Comparison of ENCODE assay signal across 13 cellular contexts in the genomic region with DNA sequence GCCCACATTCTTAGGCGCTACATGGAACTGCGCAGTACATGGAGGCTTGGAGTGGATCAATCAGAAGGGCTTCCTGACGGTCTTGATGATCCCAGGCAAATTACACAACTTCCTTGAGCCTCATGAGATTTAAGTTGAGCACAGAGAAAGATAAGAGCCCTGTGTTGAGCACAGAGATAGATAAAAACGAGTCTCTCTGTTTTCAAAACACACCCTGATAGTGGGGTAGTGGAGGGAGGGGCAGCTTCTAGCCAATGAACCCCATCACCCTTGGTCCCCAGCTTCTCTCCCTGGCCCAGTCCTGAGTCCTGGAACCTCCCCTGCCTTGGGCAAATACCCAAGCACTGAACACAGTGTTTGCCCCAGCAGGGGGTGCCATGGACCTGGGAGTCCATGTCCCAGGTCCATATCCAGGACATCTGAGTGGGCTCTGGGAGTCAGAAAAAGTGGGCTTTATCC. TPM values are rescaled to one million over a fixed set of nuclear protein-coding genes. Genes with fewer than 3 reads are reported as not detected.
A peak's percentile ranks its signal among the peaks of the same experiment; 100 is the strongest.
DNase-seq lines count a peak whose midpoint lies in the region; ATAC-seq, FAIRE-seq and TF ChIP-seq lines count a peak whose summit lies in the region.
"Had no signal": no experiment of that assay in that cellular context is flagged by ENCODE, and none has a peak within 500 bp of the region (broad histone marks: within the 10 kb centered on the region; RNA-seq: fewer than 3 reads in every experiment).

No MANE protein-coding gene starts in this region.

- no peak overlapping the region for H3K4me2 ChIP-seq in IMR-90 (ENCODE audit: low read depth, low read length)
- peak overlapping the region; percentile 33 for H3K4me2 ChIP-seq in K562 (ENCODE audit: insufficient read depth, low read length)

- H3K79me1 ChIP-seq in IMR-90 (ENCODE audit: low read depth in 1 of 2, low read length in 2 of 2), result no peaks in the 10 kb centered on the region

- H3K4me1 ChIP-seq in IMR-90 (ENCODE audit: control insufficient read depth, insufficient read depth, low read length) (no peaks in the 10 kb centered on the region), K562 (replicated peaks in 1 of 2; ENCODE audit: control insufficient read depth in 2 of 2, insufficient read depth in 2 of 2, low read length in 2 of 2) (peaks cover 7 to 9% of the 10 kb centered on the region in 2 experiments; a peak in 4 of 5 replicates), pancreas (no peaks in the 10 kb centered on the region)
- H3K4me1 ChIP-seq: gastrocnemius medialis, HAP-1, upper lobe of left lung had no signal

- no peak overlapping the region for H3K9ac ChIP-seq in IMR-90 (ENCODE audit: low read depth, low read length)
- no peak overlapping the region for H3K9ac ChIP-seq in K562 (ENCODE audit: insufficient read depth in 1 of 2, low read depth in 2 of 2, low read length in 2 of 2)

- H2BK20ac ChIP-seq in IMR-90 (ENCODE audit: low read depth, low read length), result no peak overlapping the region

- DNase-seq in NCI-H82 (lab: John Stamatoyannopoulos, UW) (peak; percentile 73), NCI-H82 treated with DMSO at 0.1 percent for 48 hours (lab: John Stamatoyannopoulos, UW; ENCODE audit: unreplicated experiment) (no peak), IMR-90 (no peak), K562 (ENCODE audit: extremely low read depth in 1 of 4, low spot score in 3 of 4) (peak; percentile 60 to 75 (median 66)), pancreas (no peak), NCI-H2171 treated with DMSO at 0.1 percent for 48 hours (lab: John Stamatoyannopoulos, UW) (no peak), kidney glomerular epithelial cell (lab: John Stamatoyannopoulos, UW) (no peak)
- DNase-seq: AML-193, amygdala, gastrocnemius medialis, upper lobe of left lung had no signal

- no peaks in the 10 kb centered on the region for H3K9me3 ChIP-seq in IMR-90 (ENCODE audit: control insufficient read depth, insufficient read depth, low read length)
- no peaks in the 10 kb centered on the region for H3K9me3 ChIP-seq in K562 (replicated peaks; ENCODE audit: control insufficient read depth, insufficient read depth, low read depth, low read length)
- no peaks in the 10 kb centered on the region for H3K9me3 ChIP-seq in pancreas
- H3K9me3 ChIP-seq: gastrocnemius medialis, HAP-1, upper lobe of left lung had no signal

- BruUV-seq in IMR-90 (replicated peaks; lab: Mats Ljungman, UMichigan), result no TSS peak
- BruUV-seq in K562 (replicated peaks; lab: Mats Ljungman, UMichigan), result no TSS peak

- no peak overlapping the region for H2AFZ ChIP-seq in IMR-90 (replicated peaks; ENCODE audit: low read length, poor library complexity)
- H2AFZ ChIP-seq in K562 (ENCODE audit: low read depth, low read length), result no peak overlapping the region

- H3K79me2 ChIP-seq in K562 (ENCODE audit: control insufficient read depth, insufficient read depth, low read length), result no peaks in the 10 kb centered on the region

- no peak overlapping the region for H2AK9ac ChIP-seq in IMR-90 (replicated peaks; ENCODE audit: low read depth, low read length, poor library complexity)

- H3K23ac ChIP-seq in IMR-90 (ENCODE audit: low read depth, low read length), result no peak overlapping the region

- H3K27me3 ChIP-seq in IMR-90 (ENCODE audit: control insufficient read depth, insufficient read depth, low read length) (peaks cover 39% of the 10 kb centered on the region), K562 (ENCODE audit: control insufficient read depth in 2 of 2, insufficient read depth in 2 of 2, low read length in 2 of 2) (peaks cover 13 to 24% of the 10 kb centered on the region in 2 experiments; a peak in 4 of 5 replicates), pancreas (peaks cover 0 to 10% (median 3%) of the 10 kb centered on the region in 4 donors)

- H3K27ac ChIP-seq in IMR-90 (ENCODE audit: insufficient read depth, low read length) (no peak overlapping the region), K562 (ENCODE audit: extremely low read depth, low read depth, low read length) (no peak overlapping the region), pancreas (no peak overlapping the region)
- H3K27ac ChIP-seq: gastrocnemius medialis, upper lobe of left lung had no signal

- FAIRE-seq in K562 (lab: Jason Lieb, UNC) (peak; percentile 82), pancreas (lab: Jason Lieb, UNC) (no peak)

- no peak overlapping the region for H2BK5ac ChIP-seq in IMR-90 (ENCODE audit: low read depth, low read length, poor library complexity, severe bottlenecking)

- H2BK15ac ChIP-seq in IMR-90 (ENCODE audit: low read depth, low read length), result no peak overlapping the region

- no peak overlapping the region for H3K4ac ChIP-seq in IMR-90 (ENCODE audit: low read depth, low read length)

- TF ChIP-seq POLR2A in IMR-90 (IDR thresholded peaks at IDR 0.05; ENCODE audit: low read depth, low read length), result no peak
- TF ChIP-seq POLR2A in K562 (conservative IDR thresholded peaks at IDR 0.05), result no peak

- no peak overlapping the region for H2BK120ac ChIP-seq in IMR-90 (ENCODE audit: low read depth, low read length)

- no CpG with 5 or more reads among the region's 4 CpGs for WGBS in IMR-90 (ENCODE audit: extremely low coverage in 2 of 2, insufficient read length in 1 of 2), 2 experiments
- WGBS in K562 (ENCODE audit: insufficient coverage, low coverage, missing lambda C conversion rate), result 1% methylated on average over 4 of the region's 4 CpGs
- WGBS in pancreas, 2 donors, result 56 to 62% methylated on average over 4 of the region's 4 CpGs

- no peak; the same call in 1 of the 2 replicates for TF ChIP-seq EP300 in K562 (IDR thresholded peaks at IDR 0.05; ENCODE audit: low read length)

- POLR2A ChIA-PET in IMR-90 (lab: Charles Lee; ENCODE audit: unreplicated experiment), result no interaction called here
- POLR2A ChIA-PET in K562 (lab: Yijun Ruan, JAX), result interaction anchor here (0.5 to 1.7 kb wide), 5 partner anchors 8 to 257 kb away, joined by 3 to 6 read pairs (median 4); no protein-coding TSS in a partner anchor

- H3K14ac ChIP-seq in IMR-90 (replicated peaks; ENCODE audit: low read depth, low read length), result no peak overlapping the region

- no peak overlapping the region for H4K91ac ChIP-seq in IMR-90 (ENCODE audit: insufficient read depth, low read depth, low read length)

- dilution Hi-C loops in IMR-90 (cut with HindIII; ENCODE audit: low sequenced_read_pairs, unreplicated experiment), result no loop called here

- H3K9me1 ChIP-seq in IMR-90 (ENCODE audit: insufficient read depth, low read length) (no peaks in the 10 kb centered on the region), K562 (ENCODE audit: control insufficient read depth, insufficient read depth, low read length) (no peaks in the 10 kb centered on the region)

- CTCF ChIA-PET in IMR-90 (lab: Yijun Ruan, JAX) (no interaction called here), K562 (lab: Yijun Ruan, JAX; ENCODE audit: low intra/inter-chr PET ratio) (no interaction called here)

- H4K20me1 ChIP-seq in IMR-90 (ENCODE audit: insufficient read depth, low read length), result no peaks in the 10 kb centered on the region
- peaks cover 7% of the 10 kb centered on the region; the same call in 1 of the 2 replicates for H4K20me1 ChIP-seq in K562 (replicated peaks; ENCODE audit: control insufficient read depth, insufficient read depth, low read length)

- H3K18ac ChIP-seq in IMR-90 (ENCODE audit: low read depth, low read length), result no peak overlapping the region

- in situ Hi-C loops in IMR-90 (cut with MboI; ENCODE audit: low sequenced_read_pairs) (no loop called here), K562 (cut with MboI) (loop anchor here (25.0 kb wide), 1 partner anchor 550 kb away; no protein-coding TSS in a partner anchor)

- TF ChIP-seq CTCF in IMR-90 (conservative IDR thresholded peaks at IDR 0.05; ENCODE audit: low read depth, low read length) (peak; percentile 31), K562 (IDR thresholded peaks at IDR 0.05 in 2 of 3, conservative IDR thresholded peaks at IDR 0.05 in 1 of 3; ENCODE audit: insufficient read depth in 2 of 3, low read depth in 1 of 3, low read length in 3 of 3) (peak; percentile 69 to 80 (median 70)), pancreas (IDR thresholded peaks at IDR 0.05) (no peak)

- H4K8ac ChIP-seq in IMR-90 (ENCODE audit: low read depth in 2 of 2, low read length in 2 of 2), result no peak overlapping the region

- no peak overlapping the region for H4K5ac ChIP-seq in IMR-90 (ENCODE audit: low read depth, low read length)

- no peaks in the 10 kb centered on the region for H3K36me3 ChIP-seq in IMR-90 (ENCODE audit: control insufficient read depth, insufficient read depth, low read length)
- no peaks in the 10 kb centered on the region for H3K36me3 ChIP-seq in K562 (ENCODE audit: control insufficient read depth, insufficient read depth, low read length)
- no peaks in the 10 kb centered on the region for H3K36me3 ChIP-seq in pancreas
- H3K36me3 ChIP-seq: gastrocnemius medialis, HAP-1, upper lobe of left lung had no signal

- TF ChIP-seq RAD21 in IMR-90 (IDR thresholded peaks at IDR 0.05; ENCODE audit: low read length), result peak; percentile 40
- TF ChIP-seq RAD21 in K562 (CRISPR knock-in tag; conservative IDR thresholded peaks at IDR 0.05 in 1 of 2, IDR thresholded peaks at IDR 0.05 in 1 of 2), result peak; percentile 61 to 86

- no peak for ATAC-seq in IMR-90 (ENCODE audit: low read depth)
- ATAC-seq in K562, result peak; percentile 81
- peak in 3 of 4 donors; percentile 46 to 56 (median 50) for ATAC-seq in pancreas
- ATAC-seq in HG02885 (IDR thresholded peaks at IDR 0.05; ENCODE audit: poor library complexity, unreplicated experiment), result no peak
- ATAC-seq: gastrocnemius medialis had no signal

- H2AK5ac ChIP-seq in IMR-90 (ENCODE audit: low read depth, low read length), result no peak overlapping the region

- no peak overlapping the region for H3K56ac ChIP-seq in IMR-90 (ENCODE audit: extremely low read depth, insufficient read depth, low read length)

- no peak overlapping the region for H3K4me3 ChIP-seq in IMR-90 (ENCODE audit: insufficient read depth, low read depth, low read length)
- no peak overlapping the region for H3K4me3 ChIP-seq in K562
- no peak overlapping the region for H3K4me3 ChIP-seq in pancreas
- H3K4me3 ChIP-seq: gastrocnemius medialis, HAP-1, upper lobe of left lung had no signal

- intact Hi-C loops in IMR-90 (cut with micrococcal nuclease) (loop anchor here (10.0 kb wide), 1 partner anchor 437 kb away; no protein-coding TSS in a partner anchor), K562 (cut with micrococcal nuclease) (loop anchor here (5.0 to 10.0 kb wide), 4 partner anchors 35 to 800 kb away; no protein-coding TSS in a partner anchor), pancreas (cut with DNase I) (loop anchor here in 1 of 3 donors (10.0 kb wide), 1 partner anchor 787 kb away; no protein-coding TSS in a partner anchor)

RNA-seq across cellular contexts. Expression of a gene that starts 9.1 kb away (rescaled TPM):
- total RNA-seq in IMR-90 (2012; rRNA removed) (not detected in 2 replicates), K562 (2014; rRNA removed) (0.08 and 0.09 TPM in 2 replicates), K562 (2014; rRNA removed; fragmentation: Illumina TruSeq; extraction: Trizol) (not detected in 2 replicates), K562 (2015; rRNA removed; fragmentation: Illumina TruSeq; extraction: Trizol) (not detected in 2 replicates), K562 (2021) (not detected in 2 replicates), pancreas (under 1 TPM in 3 of 6 donors, not detected in 3; 0.08 to 0.57 (median 0.09) TPM)
- polyA plus RNA-seq in IMR-90 (2012; rRNA removed) (not detected in 2 replicates), K562 (2011; rRNA removed) (0.05 TPM in 1 of 2 replicates, not detected in the other), K562 (2014; fragmentation: Illumina TruSeq; extraction: Trizol) (not detected in 2 replicates), K562 (2014; fragmentation: Nextera tagmentation; extraction: Ambion mirVana) (not detected), K562 (2014; rRNA removed) (not detected in 2 replicates), pancreas (under 1 TPM in 1 of 2 donors, not detected in 1; 0.07 TPM)
- polyA plus RNA-seq in IMR-90 (2012; cell fraction: cytosol; rRNA removed), result 0.03 TPM in 1 of 2 replicates, not detected in the other
- polyA plus RNA-seq in IMR-90 (2012; cell fraction: nucleus; rRNA removed; ENCODE audit: low replicate concordance), result 0.03 TPM in 1 of 2 replicates, not detected in the other
- not detected in 2 replicates for total RNA-seq in K562 (2011; cell fraction: chromatin; rRNA removed; ENCODE audit: low replicate concordance)
- 0.13 TPM in 1 of 2 replicates, not detected in the other for total RNA-seq in K562 (2011; cell fraction: nucleolus; rRNA removed)
- total RNA-seq in K562 (2011; cell fraction: nucleoplasm; rRNA removed), result not detected in 2 replicates
- not detected in 2 replicates for polyA plus RNA-seq in K562 (2011; cell fraction: cytosol; rRNA removed)
- polyA plus RNA-seq in K562 (2011; cell fraction: nucleus; rRNA removed), result 0.06 and 0.15 TPM in 2 replicates
- not detected in 2 replicates for polyA plus RNA-seq in K562 (2012)
- not detected in 2 replicates for polyA minus RNA-seq in K562 (2011; rRNA and poly(A)+ RNA removed)
- not detected in 2 replicates for polyA minus RNA-seq in K562 (2011; cell fraction: cytosol; rRNA and poly(A)+ RNA removed)
- polyA minus RNA-seq in K562 (2011; cell fraction: nucleus; rRNA and poly(A)+ RNA removed), result 0.13 and 0.33 TPM in 2 replicates

RNA-seq across cellular contexts. Expression of a gene that starts 25.0 kb away (rescaled TPM):
- total RNA-seq in IMR-90 (2012; rRNA removed) (27.8 and 58.3 TPM in 2 replicates), K562 (2014; rRNA removed) (125 and 137 TPM in 2 replicates), K562 (2014; rRNA removed; fragmentation: Illumina TruSeq; extraction: Trizol) (215 and 251 TPM in 2 replicates), K562 (2015; rRNA removed; fragmentation: Illumina TruSeq; extraction: Trizol) (214 and 221 TPM in 2 replicates), K562 (2021) (124 and 129 TPM in 2 replicates), pancreas (10 to 100 TPM in 5 of 6 donors, 1 to 10 TPM in 1; 7.8 to 16.6 (median 15.2) TPM)
- polyA plus RNA-seq in IMR-90 (2012; rRNA removed) (19.3 and 22.0 TPM in 2 replicates), K562 (2011; rRNA removed) (67.6 and 91.1 TPM in 2 replicates), K562 (2014; fragmentation: Illumina TruSeq; extraction: Trizol) (329 and 378 TPM in 2 replicates), K562 (2014; fragmentation: Nextera tagmentation; extraction: Ambion mirVana) (100 to 1,000 TPM; 269 to 303 TPM), K562 (2014; rRNA removed) (167 and 253 TPM in 2 replicates), pancreas (10 to 100 TPM in 1 of 2 donors, 1 to 10 TPM in 1; 8.2 to 15.0 TPM)
- 7.2 and 12.9 TPM in 2 replicates for polyA plus RNA-seq in IMR-90 (2012; cell fraction: cytosol; rRNA removed)
- polyA plus RNA-seq in IMR-90 (2012; cell fraction: nucleus; rRNA removed; ENCODE audit: low replicate concordance), result 2.1 and 14.6 TPM in 2 replicates
- total RNA-seq in K562 (2011; cell fraction: chromatin; rRNA removed; ENCODE audit: low replicate concordance), result 67.0 and 115 TPM in 2 replicates
- total RNA-seq in K562 (2011; cell fraction: nucleolus; rRNA removed), result 37.6 and 49.2 TPM in 2 replicates
- total RNA-seq in K562 (2011; cell fraction: nucleoplasm; rRNA removed), result 97.2 and 146 TPM in 2 replicates
- 22.4 and 42.7 TPM in 2 replicates for polyA plus RNA-seq in K562 (2011; cell fraction: cytosol; rRNA removed)
- 18.0 and 28.1 TPM in 2 replicates for polyA plus RNA-seq in K562 (2011; cell fraction: nucleus; rRNA removed)
- polyA plus RNA-seq in K562 (2012), result 76.5 and 96.7 TPM in 2 replicates
- polyA minus RNA-seq in K562 (2011; rRNA and poly(A)+ RNA removed), result 46.0 and 51.0 TPM in 2 replicates
- polyA minus RNA-seq in K562 (2011; cell fraction: cytosol; rRNA and poly(A)+ RNA removed), result 25.8 and 26.4 TPM in 2 replicates
- 17.6 and 38.0 TPM in 2 replicates for polyA minus RNA-seq in K562 (2011; cell fraction: nucleus; rRNA and poly(A)+ RNA removed)

RNA-seq across cellular contexts. Expression of a gene that starts 32.2 kb away (rescaled TPM):
- 7.2 and 11.5 TPM in 2 replicates for total RNA-seq in IMR-90 (2012; rRNA removed)
- polyA plus RNA-seq in IMR-90 (2012; rRNA removed), result 26.0 and 27.1 TPM in 2 replicates
- 25.2 and 47.0 TPM in 2 replicates for polyA plus RNA-seq in IMR-90 (2012; cell fraction: cytosol; rRNA removed)
- 24.2 and 52.9 TPM in 2 replicates for polyA plus RNA-seq in IMR-90 (2012; cell fraction: nucleus; rRNA removed; ENCODE audit: low replicate concordance)
- 89.8 and 202 TPM in 2 replicates for total RNA-seq in K562 (2011; cell fraction: chromatin; rRNA removed; ENCODE audit: low replicate concordance)
- total RNA-seq in K562 (2011; cell fraction: nucleolus; rRNA removed), result 99.7 and 116 TPM in 2 replicates
- total RNA-seq in K562 (2011; cell fraction: nucleoplasm; rRNA removed), result 98.0 and 139 TPM in 2 replicates
- total RNA-seq in K562 (2014; rRNA removed), result 55.7 and 80.3 TPM in 2 replicates
- 22.6 and 27.7 TPM in 2 replicates for total RNA-seq in K562 (2014; rRNA removed; fragmentation: Illumina TruSeq; extraction: Trizol)
- 34.1 and 35.1 TPM in 2 replicates for total RNA-seq in K562 (2015; rRNA removed; fragmentation: Illumina TruSeq; extraction: Trizol)
- total RNA-seq in K562 (2021), result 123 and 144 TPM in 2 replicates
- 14.8 and 18.9 TPM in 2 replicates for polyA plus RNA-seq in K562 (2011; rRNA removed)
- 31.0 and 53.9 TPM in 2 replicates for polyA plus RNA-seq in K562 (2011; cell fraction: cytosol; rRNA removed)
- 58.4 and 84.8 TPM in 2 replicates for polyA plus RNA-seq in K562 (2011; cell fraction: nucleus; rRNA removed)
- 76.0 and 140 TPM in 2 replicates for polyA plus RNA-seq in K562 (2012)
- 117 and 145 TPM in 2 replicates for polyA plus RNA-seq in K562 (2014; fragmentation: Illumina TruSeq; extraction: Trizol)
- 1 to 10 TPM; 6.1 to 8.0 TPM for polyA plus RNA-seq in K562 (2014; fragmentation: Nextera tagmentation; extraction: Ambion mirVana)
- 56.7 and 61.4 TPM in 2 replicates for polyA plus RNA-seq in K562 (2014; rRNA removed)
- polyA minus RNA-seq in K562 (2011; rRNA and poly(A)+ RNA removed), result 26.4 and 29.9 TPM in 2 replicates
- 46.4 and 60.9 TPM in 2 replicates for polyA minus RNA-seq in K562 (2011; cell fraction: cytosol; rRNA and poly(A)+ RNA removed)
- polyA minus RNA-seq in K562 (2011; cell fraction: nucleus; rRNA and poly(A)+ RNA removed), result 41.9 and 46.1 TPM in 2 replicates
- total RNA-seq in pancreas, result 10 to 100 TPM in 1 of 6 donors, 1 to 10 TPM in 5; 7.4 to 11.3 (median 8.3) TPM
- polyA plus RNA-seq in pancreas, result 1 to 10 TPM; 5.1 to 7.0 TPM

RNA-seq across cellular contexts. Expression of a gene that starts 47.7 kb away (rescaled TPM):
- 90.0 and 109 TPM in 2 replicates for total RNA-seq in IMR-90 (2012; rRNA removed)
- polyA plus RNA-seq in IMR-90 (2012; rRNA removed), result 35.7 and 39.9 TPM in 2 replicates
- polyA plus RNA-seq in IMR-90 (2012; cell fraction: cytosol; rRNA removed), result 7.2 and 42.6 TPM in 2 replicates
- 10.4 and 48.2 TPM in 2 replicates for polyA plus RNA-seq in IMR-90 (2012; cell fraction: nucleus; rRNA removed; ENCODE audit: low replicate concordance)
- total RNA-seq in K562 (2011; cell fraction: chromatin; rRNA removed; ENCODE audit: low replicate concordance), result 120 and 207 TPM in 2 replicates
- 64.9 and 65.3 TPM in 2 replicates for total RNA-seq in K562 (2011; cell fraction: nucleolus; rRNA removed)
- total RNA-seq in K562 (2011; cell fraction: nucleoplasm; rRNA removed), result 96.5 and 110 TPM in 2 replicates
- 237 and 305 TPM in 2 replicates for total RNA-seq in K562 (2014; rRNA removed)
- total RNA-seq in K562 (2014; rRNA removed; fragmentation: Illumina TruSeq; extraction: Trizol), result 303 and 319 TPM in 2 replicates
- 348 and 384 TPM in 2 replicates for total RNA-seq in K562 (2015; rRNA removed; fragmentation: Illumina TruSeq; extraction: Trizol)
- 177 and 184 TPM in 2 replicates for total RNA-seq in K562 (2021)
- polyA plus RNA-seq in K562 (2011; rRNA removed), result 131 and 193 TPM in 2 replicates
- polyA plus RNA-seq in K562 (2011; cell fraction: cytosol; rRNA removed), result 44.6 and 75.3 TPM in 2 replicates
- 44.8 and 71.7 TPM in 2 replicates for polyA plus RNA-seq in K562 (2011; cell fraction: nucleus; rRNA removed)
- 105 and 258 TPM in 2 replicates for polyA plus RNA-seq in K562 (2012)
- polyA plus RNA-seq in K562 (2014; fragmentation: Illumina TruSeq; extraction: Trizol), result 305 and 350 TPM in 2 replicates
- 100 to 1,000 TPM; 197 to 467 TPM for polyA plus RNA-seq in K562 (2014; fragmentation: Nextera tagmentation; extraction: Ambion mirVana)
- polyA plus RNA-seq in K562 (2014; rRNA removed), result 237 and 245 TPM in 2 replicates
- 201 and 210 TPM in 2 replicates for polyA minus RNA-seq in K562 (2011; rRNA and poly(A)+ RNA removed)
- polyA minus RNA-seq in K562 (2011; cell fraction: cytosol; rRNA and poly(A)+ RNA removed), result 101 and 121 TPM in 2 replicates
- 39.4 and 86.4 TPM in 2 replicates for polyA minus RNA-seq in K562 (2011; cell fraction: nucleus; rRNA and poly(A)+ RNA removed)
- 10 to 100 TPM; 13.0 to 24.6 (median 19.4) TPM for total RNA-seq in pancreas
- 10 to 100 TPM in 1 of 2 donors, 1 to 10 TPM in 1; 7.9 to 17.0 TPM for polyA plus RNA-seq in pancreas

Comparison
In these comparisons a context has a peak if more than half of its experiments do, and no peak if none do; other contexts are left out.
1. DNase-seq: peak in NCI-H82 (single experiment) and K562 (4 of 4); none in NCI-H82 treated with DMSO at 0.1 percent for 48 hours (single experiment), IMR-90 (single experiment), pancreas (0 of 6), NCI-H2171 treated with DMSO at 0.1 percent for 48 hours (single experiment) and kidney glomerular epithelial cell (single experiment).
2. ATAC-seq: peak in K562 (single experiment) and pancreas (3 of 4); none in IMR-90 (single experiment) and HG02885 (single experiment).
3. CTCF ChIP-seq: peak in IMR-90 (single experiment) and K562 (3 of 3); none in pancreas (0 of 4).